Comparison of ENCODE assay signal across 11 cellular contexts in the genomic region with DNA sequence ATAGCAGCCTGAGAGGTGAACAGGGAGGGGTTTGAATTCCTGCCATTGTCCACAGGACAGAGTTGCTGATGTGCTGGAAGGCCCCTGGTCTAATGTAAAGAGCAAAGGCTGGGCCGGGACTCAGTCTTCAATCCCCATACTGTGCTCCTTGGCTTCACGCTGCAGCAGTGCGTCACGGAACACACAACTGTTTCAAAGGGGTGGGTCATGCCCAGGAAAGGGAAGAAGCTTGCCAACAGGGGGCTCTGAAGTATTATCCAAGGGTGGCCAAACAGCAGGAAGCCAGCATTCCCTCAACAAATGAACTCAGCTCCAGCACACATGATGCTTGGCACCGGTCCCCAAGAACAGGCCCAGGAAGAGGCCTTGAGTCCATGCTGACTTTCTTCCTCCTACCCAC.
DNase-seq lines count a peak whose midpoint lies in the region; ATAC-seq and TF ChIP-seq lines count a peak whose summit lies in the region.
"Had no signal": no experiment of that assay in that cellular context is flagged by ENCODE, and none has a peak within 500 bp of the region (broad histone marks: within the 10 kb centered on the region; RNA-seq: fewer than 3 reads in every experiment).

No MANE protein-coding gene starts in this region.

- no peak overlapping the region for H3K14ac ChIP-seq in mesenchymal stem cell (ENCODE audit: low read length in 2 of 2)

- TF ChIP-seq CTCF in WERI-Rb-1 (IDR thresholded peaks at IDR 0.05; ENCODE audit: low read depth, low read length), result peak; percentile 70

- no peak overlapping the region for H2BK15ac ChIP-seq in mesenchymal stem cell (ENCODE audit: low read depth, poor library complexity, severe bottlenecking)

- peaks cover 23 to 59% (median 36%) of the 10 kb centered on the region in 3 donors for H3K4me1 Mint-ChIP-seq in CD8-positive, alpha-beta memory T cell

- no peaks in the 10 kb centered on the region for H3K9me3 ChIP-seq in WERI-Rb-1 (ENCODE audit: severe bottlenecking)
- H3K9me3 ChIP-seq in mesenchymal stem cell (ENCODE audit: control insufficient read depth, low read length), result no peaks in the 10 kb centered on the region
- H3K9me3 ChIP-seq in CD8-positive, alpha-beta memory T cell (ENCODE audit: low read length), result no peaks in the 10 kb centered on the region
- H3K9me3 ChIP-seq: neutrophil, stomach had no signal

- peaks cover 19% of the 10 kb centered on the region for H3K4me1 ChIP-seq in mesenchymal stem cell (ENCODE audit: control insufficient read depth, insufficient read depth, low read depth, low read length)
- peaks cover 7% of the 10 kb centered on the region for H3K4me1 ChIP-seq in CD8-positive, alpha-beta memory T cell (ENCODE audit: insufficient read depth, low read length)

- ATAC-seq in GM21619 (IDR thresholded peaks at IDR 0.05; ENCODE audit: unreplicated experiment), result no peak

- no peak overlapping the region for H3K4me3 Mint-ChIP-seq in CD8-positive, alpha-beta memory T cell

- H3K4ac ChIP-seq in mesenchymal stem cell (ENCODE audit: low read depth in 1 of 2, low read length in 2 of 2), result no peak overlapping the region

- H3K9ac ChIP-seq in mesenchymal stem cell (ENCODE audit: low read length), result no peak overlapping the region

- H3K4me2 ChIP-seq in mesenchymal stem cell (ENCODE audit: low read length, poor library complexity, severe bottlenecking), result no peak overlapping the region

- H3K27me3 ChIP-seq in WERI-Rb-1 (ENCODE audit: insufficient read depth, low read depth, severe bottlenecking), result no peaks in the 10 kb centered on the region
- no peaks in the 10 kb centered on the region for H3K27me3 ChIP-seq in mesenchymal stem cell (ENCODE audit: control insufficient read depth in 1 of 2, insufficient read depth in 1 of 2, low read length in 2 of 2)
- no peaks in the 10 kb centered on the region for H3K27me3 ChIP-seq in CD8-positive, alpha-beta memory T cell (ENCODE audit: insufficient read depth, low read length, poor library complexity, severe bottlenecking)
- H3K27me3 ChIP-seq: neutrophil, stomach had no signal

- CTCF ChIA-PET in CD8-positive, alpha-beta memory T cell (lab: Charles Lee), result interaction anchor here (0.9 to 1.5 kb wide), 2 partner anchors 10 to 174 kb away, joined by 4 to 5 read pairs; no protein-coding TSS in a partner anchor

- H3K4me3 ChIP-seq in WERI-Rb-1 (ENCODE audit: low read depth, low read length) (no peak overlapping the region), mesenchymal stem cell (ENCODE audit: insufficient read depth in 1 of 2, low read depth in 1 of 2, low read length in 2 of 2) (no peak overlapping the region)
- H3K4me3 ChIP-seq in CD8-positive, alpha-beta memory T cell (ENCODE audit: low read length), result no peak overlapping the region
- H3K4me3 ChIP-seq: stomach had no signal

- 89% methylated on average over 5 of the region's 5 CpGs for WGBS in mesenchymal stem cell

- no peak overlapping the region for H2BK12ac ChIP-seq in mesenchymal stem cell (ENCODE audit: low read length in 2 of 2)

- no peak overlapping the region for H3K23ac ChIP-seq in mesenchymal stem cell (ENCODE audit: low read length in 2 of 2)

- H3K27me3 Mint-ChIP-seq in CD8-positive, alpha-beta memory T cell, result no peaks in the 10 kb centered on the region

- no peaks in the 10 kb centered on the region for H3K9me3 Mint-ChIP-seq in CD8-positive, alpha-beta memory T cell

- H3K27ac ChIP-seq in WERI-Rb-1, result no peak overlapping the region
- H3K27ac ChIP-seq in mesenchymal stem cell (ENCODE audit: low read length, poor library complexity, severe bottlenecking), result no peak overlapping the region
- no peak overlapping the region for H3K27ac ChIP-seq in CD8-positive, alpha-beta memory T cell (ENCODE audit: low read depth, low read length)
- H3K27ac ChIP-seq: neutrophil, stomach had no signal

- no peak overlapping the region for H4K91ac ChIP-seq in mesenchymal stem cell (ENCODE audit: low read length)

- peaks cover 2% of the 10 kb centered on the region for H3K79me1 ChIP-seq in mesenchymal stem cell (replicated peaks; ENCODE audit: low read length, poor library complexity, severe bottlenecking)

- POLR2A ChIA-PET in CD8-positive, alpha-beta memory T cell (lab: Charles Lee), result interaction anchor here (0.6 kb wide), 1 partner anchor 164 kb away, joined by 3 read pairs; no protein-coding TSS in a partner anchor

- no peak overlapping the region for H2AFZ ChIP-seq in mesenchymal stem cell (ENCODE audit: low read depth, low read length)

- no peak overlapping the region for H2BK120ac ChIP-seq in mesenchymal stem cell (ENCODE audit: low read depth, low read length)

- H2AK5ac ChIP-seq in mesenchymal stem cell (ENCODE audit: low read length, severe bottlenecking), result no peak overlapping the region

- H3K18ac ChIP-seq in mesenchymal stem cell (ENCODE audit: low read depth in 1 of 2, low read length in 2 of 2), result no peak overlapping the region

- H3K27ac Mint-ChIP-seq in CD8-positive, alpha-beta memory T cell, result peak overlapping the region in 1 of 8 donors; percentile 65

- peak; percentile 4 for DNase-seq in DMS114 treated with DMSO at 0.1 percent for 48 hours (lab: John Stamatoyannopoulos, UW; ENCODE audit: unreplicated experiment)
- peak; percentile 37 for DNase-seq in HuH-7 (ENCODE audit: low spot score)
- peak; percentile 53 for DNase-seq in WERI-Rb-1
- peak; percentile 52 for DNase-seq in mesenchymal stem cell
- DNase-seq in activated CD4-positive, CD25-positive, alpha-beta regulatory T cell treated with anti-CD3 and anti-CD28 coated beads, Interleukin-2, amount 50 U/mL, for 72 hours, result no peak
- DNase-seq in CD8-positive, alpha-beta memory T cell, result no peak
- DNase-seq in T1000 (lab: John Stamatoyannopoulos, UW), result no peak
- DNase-seq: activated CD4-positive, alpha-beta T cell treated with anti-CD3 and anti-CD28 coated beads for 48 hours; stomach had no signal

- peaks cover 0 to under 1% (median 0%) of the 10 kb centered on the region in 3 donors for H3K36me3 Mint-ChIP-seq in CD8-positive, alpha-beta memory T cell

- H2BK5ac ChIP-seq in mesenchymal stem cell (ENCODE audit: low read depth, low read length, poor library complexity, severe bottlenecking), result no peak overlapping the region

- H4K8ac ChIP-seq in mesenchymal stem cell (ENCODE audit: low read length), result no peak overlapping the region

- H3K36me3 ChIP-seq in WERI-Rb-1, result no peaks in the 10 kb centered on the region
- H3K36me3 ChIP-seq in mesenchymal stem cell (ENCODE audit: control insufficient read depth in 1 of 2, insufficient read depth in 2 of 2, low read depth in 1 of 2, low read length in 2 of 2), result no peaks in the 10 kb centered on the region
- no peaks in the 10 kb centered on the region for H3K36me3 ChIP-seq in CD8-positive, alpha-beta memory T cell (ENCODE audit: insufficient read depth, low read length)
- H3K36me3 ChIP-seq: neutrophil, stomach had no signal

Comparison
In these comparisons a context has a peak if more than half of its experiments do, and no peak if none do; other contexts are left out.
1. DNase-seq: peak in DMS114 treated with DMSO at 0.1 percent for 48 hours (single experiment), HuH-7 (single experiment), WERI-Rb-1 (single experiment) and mesenchymal stem cell (single experiment); none in activated CD4-positive, CD25-positive, alpha-beta regulatory T cell treated with anti-CD3 and anti-CD28 coated beads, Interleukin-2, amount 50 U/mL, for 72 hours (single experiment), CD8-positive, alpha-beta memory T cell (0 of 5) and T1000 (single experiment).